Comparison of ENCODE assay signal across 8 cellular contexts in the genomic region with DNA sequence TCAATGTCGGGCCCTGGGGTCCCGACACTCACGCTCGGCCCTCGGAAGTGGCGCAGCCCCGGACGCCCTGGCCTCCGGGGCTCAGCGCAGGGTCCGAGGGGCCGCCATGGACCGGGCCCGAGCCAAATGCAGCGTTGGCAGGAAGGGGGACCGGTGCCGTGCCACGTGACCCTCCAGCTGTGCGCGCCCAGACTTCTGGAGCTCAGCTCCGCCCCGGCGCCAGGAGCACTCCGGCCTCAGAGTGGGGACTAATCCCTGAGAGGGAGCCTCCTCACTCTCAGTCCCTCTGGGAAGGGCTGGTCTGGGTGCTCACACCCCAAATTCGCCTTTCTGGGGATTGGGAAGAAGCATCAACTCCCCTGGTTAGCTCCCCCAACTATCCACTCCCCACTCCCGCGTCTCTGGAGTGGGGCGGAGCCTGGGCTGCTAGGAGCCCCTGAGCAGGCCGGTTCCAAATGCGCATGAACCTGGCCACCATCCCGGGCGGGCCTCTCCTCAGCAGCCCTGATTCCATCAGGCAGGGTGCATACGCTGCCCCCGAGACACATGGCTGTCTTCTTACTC. TPM values are rescaled to one million over a fixed set of nuclear protein-coding genes. Genes with fewer than 3 reads are reported as not detected.
DNase-seq lines count a peak whose midpoint lies in the region; ATAC-seq and TF ChIP-seq lines count a peak whose summit lies in the region.

A gene with protein sequence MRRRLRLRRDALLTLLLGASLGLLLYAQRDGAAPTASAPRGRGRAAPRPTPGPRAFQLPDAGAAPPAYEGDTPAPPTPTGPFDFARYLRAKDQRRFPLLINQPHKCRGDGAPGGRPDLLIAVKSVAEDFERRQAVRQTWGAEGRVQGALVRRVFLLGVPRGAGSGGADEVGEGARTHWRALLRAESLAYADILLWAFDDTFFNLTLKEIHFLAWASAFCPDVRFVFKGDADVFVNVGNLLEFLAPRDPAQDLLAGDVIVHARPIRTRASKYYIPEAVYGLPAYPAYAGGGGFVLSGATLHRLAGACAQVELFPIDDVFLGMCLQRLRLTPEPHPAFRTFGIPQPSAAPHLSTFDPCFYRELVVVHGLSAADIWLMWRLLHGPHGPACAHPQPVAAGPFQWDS (minus strand): TSS at position 166 of the 564 bp plus-strand sequence. CDS start 513 bp downstream, outside the sequence.

- peak within 1 kb of the TSS; percentile 70 for H3K27ac ChIP-seq in WERI-Rb-1

- H3K9me3 Mint-ChIP-seq in CD14-positive monocyte: peaks cover 7 to 22% (median 12%) of the 10 kb centered on the region in 7 donors
- H3K9me3 Mint-ChIP-seq in type B pancreatic cell: no peaks in the 10 kb centered on the region

- H3K4me3 ChIP-seq in WERI-Rb-1 (ENCODE audit: low read depth, low read length): peak within 1 kb of the TSS; percentile 55
- H3K4me3 ChIP-seq in epithelial cell of proximal tubule (ENCODE audit: low read depth, low read length): peak within 1 kb of the TSS; percentile 64

- no peak for TF ChIP-seq CTCF in CD14-positive monocyte (IDR thresholded peaks at IDR 0.05)
- TF ChIP-seq CTCF in WERI-Rb-1 (IDR thresholded peaks at IDR 0.05; ENCODE audit: low read depth, low read length): no peak
- TF ChIP-seq CTCF in epithelial cell of proximal tubule (conservative IDR thresholded peaks at IDR 0.05; ENCODE audit: low read depth, low read length): no peak
- no peak for TF ChIP-seq CTCF in type B pancreatic cell (conservative IDR thresholded peaks at IDR 0.05)

- H3K4me1 Mint-ChIP-seq in CD14-positive monocyte: peaks cover 18% of the 10 kb centered on the region
- H3K4me1 Mint-ChIP-seq in type B pancreatic cell (ENCODE audit: unreplicated experiment): no peaks in the 10 kb centered on the region

- peaks cover 5% of the 10 kb centered on the region for H3K27me3 ChIP-seq in WERI-Rb-1 (ENCODE audit: insufficient read depth, low read depth, severe bottlenecking)

- H3K9me3 ChIP-seq in WERI-Rb-1 (ENCODE audit: severe bottlenecking): no peaks in the 10 kb centered on the region

- peaks cover 45 to 71% (median 58%) of the 10 kb centered on the region in 3 donors for H3K27me3 Mint-ChIP-seq in CD14-positive monocyte (ENCODE audit: low read depth in 3 of 3)
- peaks cover 48% of the 10 kb centered on the region for H3K27me3 Mint-ChIP-seq in type B pancreatic cell

- intact Hi-C loops in CD14-positive monocyte (cut with micrococcal nuclease): no loop called here

- peak within 1 kb of the TSS; percentile 27 to 77 for H3K4me3 Mint-ChIP-seq in CD14-positive monocyte
- H3K4me3 Mint-ChIP-seq in type B pancreatic cell: peak within 1 kb of the TSS; percentile 85

- DNase-seq in CD14-positive monocyte (ENCODE audit: low spot score) (no peak), HS-5 (ENCODE audit: low read depth) (peak; percentile 58), WERI-Rb-1 (peak; percentile 69), epithelial cell of proximal tubule (ENCODE audit: low read depth) (no peak), midbrain (lab: John Stamatoyannopoulos, UW) (peak; percentile 75), type B pancreatic cell (ENCODE audit: extremely low spot score, unreplicated experiment) (no peak)

- ATAC-seq in GM18909 (IDR thresholded peaks at IDR 0.05; ENCODE audit: poor library complexity, unreplicated experiment) (peak; percentile 43), GM21576 (IDR thresholded peaks at IDR 0.05; ENCODE audit: unreplicated experiment) (no peak)

- no peak within 1 kb of the TSS for H3K27ac Mint-ChIP-seq in CD14-positive monocyte
- peak within 1 kb of the TSS; percentile 51 for H3K27ac Mint-ChIP-seq in type B pancreatic cell

- H3K36me3 Mint-ChIP-seq in CD14-positive monocyte: peaks cover 36 to 39% of the 10 kb centered on the region in 2 donors
- peaks cover 10% of the 10 kb centered on the region for H3K36me3 Mint-ChIP-seq in type B pancreatic cell

- peaks cover 27% of the 10 kb centered on the region for H3K36me3 ChIP-seq in WERI-Rb-1

RNA-seq across cellular contexts. Expression of the gene that starts here (rescaled TPM):
- polyA plus RNA-seq in CD14-positive monocyte: under 1 TPM; 0.10 to 0.20 TPM
- 1.0 and 2.0 TPM in 2 replicates for total RNA-seq in epithelial cell of proximal tubule
- 9.7 and 11.0 TPM in 2 replicates for total RNA-seq in type B pancreatic cell (ENCODE audit: low replicate concordance)

Comparison
In these comparisons a context has a peak if more than half of its experiments do, and no peak if none do; other contexts are left out.
1. DNase-seq: peak in HS-5 (single experiment), WERI-Rb-1 (single experiment) and midbrain (single experiment); none in CD14-positive monocyte (single experiment), epithelial cell of proximal tubule (single experiment) and type B pancreatic cell (single experiment).